In genomic region chr14:106421431-106422033, GRCh38 we compare ENCODE assay signal across 8 cellular contexts.
A peak's percentile ranks its signal among the peaks of the same experiment; 100 is the strongest.
DNase-seq lines count a peak whose midpoint lies in the region; ATAC-seq, FAIRE-seq and TF ChIP-seq lines count a peak whose summit lies in the region.
"Not testable (repeated sequence)": the region's sequence is repeated elsewhere in the genome, so short reads cannot be mapped to it uniquely, and the experiment has no call there.

No MANE protein-coding gene starts in this region.

- 26 to 39% methylated on average over 8 to 20 of the region's 20 CpGs for WGBS in body of pancreas, 2 donors
- WGBS in right lobe of liver (ENCODE audit: insufficient coverage, low coverage, low lambda C conversion rate, missing lambda C conversion rate): 20% methylated on average over 1 of the region's 20 CpGs

- TF ChIP-seq POLR2A in body of pancreas (IDR thresholded peaks at IDR 0.05); right lobe of liver (IDR thresholded peaks at IDR 0.05): not testable (repeated sequence)

- not testable (repeated sequence) for H3K4me3 ChIP-seq in RWPE2 (ENCODE audit: severe bottlenecking); body of pancreas; right lobe of liver

- not testable (repeated sequence) for H3K27ac Mint-ChIP-seq in activated CD4-positive, alpha-beta memory T cell treated with anti-CD3 and anti-CD28 coated beads, Interleukin-2, amount 10 ng/mL, durations not matched to agents 7 days and 5 days

- not testable (repeated sequence) for H3K9me3 Mint-ChIP-seq in activated CD4-positive, alpha-beta memory T cell treated with anti-CD3 and anti-CD28 coated beads, Interleukin-2, amount 10 ng/mL, durations not matched to agents 7 days and 5 days

- POLR2A ChIA-PET in activated CD4-positive, alpha-beta memory T cell treated with anti-CD3 and anti-CD28 coated beads, Interleukin-2, amount 10 ng/mL, durations not matched to agents 7 days and 5 days (lab: Charles Lee): not testable (repeated sequence)

- TF ChIP-seq CTCF in C4-2B (conservative IDR thresholded peaks at IDR 0.05): peak; percentile 7; the same call in 1 of the 2 replicates
- peak; percentile 78 for TF ChIP-seq CTCF in RWPE2 (IDR thresholded peaks at IDR 0.05; ENCODE audit: poor library complexity, severe bottlenecking)
- peak in 6 of 7 experiments; percentile 29 to 65 (median 44) for TF ChIP-seq CTCF in body of pancreas (IDR thresholded peaks at IDR 0.05)
- peak in 3 of 4 donors; percentile 31 to 59 (median 42) for TF ChIP-seq CTCF in right lobe of liver (IDR thresholded peaks at IDR 0.05)

- H3K4me1 Mint-ChIP-seq in activated CD4-positive, alpha-beta memory T cell treated with anti-CD3 and anti-CD28 coated beads, Interleukin-2, amount 10 ng/mL, durations not matched to agents 7 days and 5 days: not testable (repeated sequence)

- DNase-seq in GM19239 (ENCODE audit: insufficient read length, low spot score); RWPE2 (ENCODE audit: low spot score): not testable (repeated sequence)
- peak; percentile 55 for DNase-seq in NCI-H1105 treated with DMSO at 0.1 percent for 48 hours (lab: John Stamatoyannopoulos, UW)
- peak; percentile 79 for DNase-seq in activated CD4-positive, alpha-beta memory T cell treated with anti-CD3 and anti-CD28 coated beads, Interleukin-2, amount 10 ng/mL, durations not matched to agents 7 days and 5 days
- peak; percentile 38 to 54 (median 50) for DNase-seq in body of pancreas
- peak in 2 of 3 donors; percentile 54 to 59 for DNase-seq in right lobe of liver
- peak; percentile 30 for DNase-seq in stimulated activated CD8-positive, alpha-beta memory T cell treated with anti-CD3 and anti-CD28 coated beads, Interleukin-15, amount 100 ng/mL, for 1 hour (ENCODE audit: low read depth)

- H3K27me3 Mint-ChIP-seq in activated CD4-positive, alpha-beta memory T cell treated with anti-CD3 and anti-CD28 coated beads, Interleukin-2, amount 10 ng/mL, durations not matched to agents 7 days and 5 days: peaks cover 48% of the 10 kb centered on the region

- H3K36me3 ChIP-seq in RWPE2 (ENCODE audit: low read depth); body of pancreas (replicated peaks in 1 of 2; ENCODE audit: insufficient read depth in 1 of 2, low read depth in 2 of 2); right lobe of liver: not testable (repeated sequence)

- not testable (repeated sequence) for H3K9me3 ChIP-seq in RWPE2 (ENCODE audit: severe bottlenecking); body of pancreas; right lobe of liver

- H3K27ac ChIP-seq in C4-2B; RWPE2 (ENCODE audit: poor library complexity, severe bottlenecking); body of pancreas; right lobe of liver: not testable (repeated sequence)

- peak; percentile 80 for ATAC-seq in RWPE2 (ENCODE audit: low read depth)
- ATAC-seq in body of pancreas: not testable (repeated sequence)
- ATAC-seq in right lobe of liver: peak in 3 of 4 donors; percentile 70 to 81 (median 79)

- not testable (repeated sequence) for H3K4me1 ChIP-seq in RWPE2 (ENCODE audit: insufficient read depth, poor library complexity, severe bottlenecking); body of pancreas; right lobe of liver

- H3K4me3 Mint-ChIP-seq in activated CD4-positive, alpha-beta memory T cell treated with anti-CD3 and anti-CD28 coated beads, Interleukin-2, amount 10 ng/mL, durations not matched to agents 7 days and 5 days: not testable (repeated sequence)

- FAIRE-seq in GM19239 (lab: Jason Lieb, UNC): peak; percentile 97

- H3K27me3 ChIP-seq in RWPE2 (ENCODE audit: insufficient read depth, poor library complexity, severe bottlenecking); body of pancreas; right lobe of liver: not testable (repeated sequence)

- H3K36me3 Mint-ChIP-seq in activated CD4-positive, alpha-beta memory T cell treated with anti-CD3 and anti-CD28 coated beads, Interleukin-2, amount 10 ng/mL, durations not matched to agents 7 days and 5 days (ENCODE audit: low read depth): not testable (repeated sequence)

- CTCF ChIA-PET in activated CD4-positive, alpha-beta memory T cell treated with anti-CD3 and anti-CD28 coated beads, Interleukin-2, amount 10 ng/mL, durations not matched to agents 7 days and 5 days (lab: Charles Lee): interaction anchor here (0.6 to 6.5 kb wide), 36 partner anchors 11 to 410 kb away, joined by 3 to 54 read pairs (median 4); no protein-coding TSS in a partner anchor

- intact Hi-C loops in body of pancreas (cut with DNase I); right lobe of liver (cut with DNase I): not testable (repeated sequence)

Comparison
In these comparisons a context has a peak if more than half of its experiments do, and no peak if none do; other contexts are left out.
1. CTCF ChIP-seq: peak in every context shown above with its lines; median percentile 78 in RWPE2; 44 in body of pancreas; 42 in right lobe of liver; 7 in C4-2B.